23 cellular contexts compared by ENCODE assay signal in the genomic region with DNA sequence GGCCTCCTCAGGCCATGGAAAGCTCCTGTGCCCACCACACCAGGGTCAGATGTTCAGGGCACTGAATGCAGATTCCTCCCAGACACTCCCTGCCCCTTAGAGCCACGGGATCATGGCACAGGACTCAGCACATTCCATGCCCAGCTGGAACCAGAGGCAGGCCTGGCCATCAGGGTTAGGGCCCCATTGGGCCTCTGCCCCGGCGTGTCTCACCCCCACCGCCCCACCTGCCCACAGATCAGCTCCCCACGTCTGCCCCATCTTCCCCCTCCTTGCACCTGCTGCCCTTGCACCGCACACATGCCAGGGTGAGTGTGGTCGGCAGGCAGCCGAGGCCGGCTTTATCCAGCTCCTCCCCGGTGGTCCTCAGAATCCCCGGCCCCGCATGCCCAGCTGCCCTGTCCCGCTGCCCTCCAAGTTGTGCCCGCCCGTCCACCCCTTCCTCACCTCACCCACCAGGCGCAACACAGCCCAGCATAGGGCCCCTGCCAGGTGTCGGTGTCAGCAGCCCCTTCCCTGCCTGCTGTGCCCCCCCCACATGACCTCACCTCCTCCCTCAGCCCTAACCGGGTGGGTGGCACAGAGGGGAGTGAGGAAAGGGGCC. TPM values are rescaled to one million over a fixed set of nuclear protein-coding genes. Genes with fewer than 3 reads are reported as not detected.
"Had no signal": no experiment of that assay in that cellular context is flagged by ENCODE, and none has a peak within 500 bp of the region (broad histone marks: within the 10 kb centered on the region; RNA-seq: fewer than 3 reads in every experiment).

No MANE protein-coding gene starts in this region.

- ATAC-seq: naive thymus-derived CD8-positive, alpha-beta T cell had no signal

- H3K9me3 ChIP-seq: ovary, right atrium auricular region, sigmoid colon, tibial artery, upper lobe of left lung, vagina had no signal

- FAIRE-seq: islet of Langerhans had no signal

- DNase-seq: dorsolateral prefrontal cortex; effector CD8-positive, alpha-beta T cell; foreskin melanocyte; head of caudate nucleus; kidney glomerular epithelial cell; mesendoderm; naive thymus-derived CD8-positive, alpha-beta T cell; nucleus accumbens; ovary; sigmoid colon; tibial artery had no signal

- H3K4me3 ChIP-seq: coronary artery, dorsolateral prefrontal cortex, hepatocyte, ovary, right atrium auricular region, sigmoid colon, skin epidermis, tibial artery, upper lobe of left lung, vagina had no signal

- H2AFZ ChIP-seq: hepatocyte had no signal

- H3K4me2 ChIP-seq: hepatocyte had no signal

- H3K27me3 ChIP-seq: hepatocyte, ovary, right atrium auricular region had no signal

- H3K27ac ChIP-seq: coronary artery, dorsolateral prefrontal cortex, hepatocyte, ovary, right atrium auricular region, sigmoid colon, skin epidermis, tibial artery, upper lobe of left lung, vagina had no signal

- H3K79me2 ChIP-seq: hepatocyte had no signal

- H3K36me3 ChIP-seq: ovary, right atrium auricular region, sigmoid colon, tibial artery, upper lobe of left lung, vagina had no signal

RNA-seq across cellular contexts. Expression of gene SRMS, which starts 2.2 kb away (rescaled TPM):
- total RNA-seq: dorsolateral prefrontal cortex; hepatocyte; liver; lung microvascular endothelial cell; naive thymus-derived CD8-positive, alpha-beta T cell; ovary; posterior vena cava; right atrium auricular region; sigmoid colon; temporal lobe; upper lobe of left lung; vagina had no signal
- polyA plus RNA-seq: hepatocyte; liver; naive thymus-derived CD8-positive, alpha-beta T cell; neural cell; ovary had no signal

RNA-seq across cellular contexts. Expression of gene FNDC11, which starts 4.2 kb away (rescaled TPM):
- total RNA-seq: right atrium auricular region, vagina had no signal

RNA-seq across cellular contexts. Expression of gene PTK6, which starts 12.6 kb away (rescaled TPM):
- total RNA-seq: lung microvascular endothelial cell, right atrium auricular region, temporal lobe had no signal
- polyA plus RNA-seq: neural cell had no signal
